ENCODE assay signal across 1 cellular context in genomic region chr9:18820566-18821095, GRCh38.
TF ChIP-seq lines count a peak whose summit lies in the region.

No MANE protein-coding gene starts in this region.

TF ChIP-seq in HEK293, 187 proteins besides CTCF, POLR2A, EP300 and RAD21 (continued from another document):
- TF ChIP-seq HIC1 (tag by site-specific recombination; IDR thresholded peaks at IDR 0.05): no peak
